ENCODE assay signal across 1 cellular context in the genomic region with DNA sequence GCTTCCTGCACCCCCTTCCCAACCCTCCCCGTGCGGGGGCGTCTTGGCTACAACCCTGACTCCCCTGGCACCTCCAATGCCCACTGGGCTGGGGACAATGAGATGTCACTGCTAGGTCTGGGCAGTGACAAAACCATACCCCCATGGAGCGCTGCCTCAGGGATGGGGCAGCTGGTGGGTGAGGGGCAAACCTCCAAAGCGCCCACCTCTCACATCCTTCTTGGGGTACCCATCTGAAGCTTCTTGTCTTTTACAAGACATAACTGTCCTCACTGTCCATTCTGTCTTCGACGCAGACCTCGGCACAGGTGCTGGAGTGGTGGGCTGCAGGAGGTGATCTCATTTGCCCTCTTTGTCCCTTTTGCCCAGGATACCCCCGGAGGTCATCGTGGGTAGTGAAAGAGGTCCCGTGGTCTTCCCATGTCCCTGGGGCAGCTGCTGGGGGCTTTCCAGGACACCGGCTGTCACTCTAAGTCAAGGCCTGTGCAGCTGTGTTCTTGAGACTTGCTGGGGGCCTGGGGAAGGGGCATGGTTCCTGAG.
TF ChIP-seq lines count a peak whose summit lies in the region.

No MANE protein-coding gene starts in this region.

TF ChIP-seq in HCT116, 20 proteins besides CTCF, POLR2A, EP300 and RAD21 (continued from another document):
- TF ChIP-seq, protein P1, sequence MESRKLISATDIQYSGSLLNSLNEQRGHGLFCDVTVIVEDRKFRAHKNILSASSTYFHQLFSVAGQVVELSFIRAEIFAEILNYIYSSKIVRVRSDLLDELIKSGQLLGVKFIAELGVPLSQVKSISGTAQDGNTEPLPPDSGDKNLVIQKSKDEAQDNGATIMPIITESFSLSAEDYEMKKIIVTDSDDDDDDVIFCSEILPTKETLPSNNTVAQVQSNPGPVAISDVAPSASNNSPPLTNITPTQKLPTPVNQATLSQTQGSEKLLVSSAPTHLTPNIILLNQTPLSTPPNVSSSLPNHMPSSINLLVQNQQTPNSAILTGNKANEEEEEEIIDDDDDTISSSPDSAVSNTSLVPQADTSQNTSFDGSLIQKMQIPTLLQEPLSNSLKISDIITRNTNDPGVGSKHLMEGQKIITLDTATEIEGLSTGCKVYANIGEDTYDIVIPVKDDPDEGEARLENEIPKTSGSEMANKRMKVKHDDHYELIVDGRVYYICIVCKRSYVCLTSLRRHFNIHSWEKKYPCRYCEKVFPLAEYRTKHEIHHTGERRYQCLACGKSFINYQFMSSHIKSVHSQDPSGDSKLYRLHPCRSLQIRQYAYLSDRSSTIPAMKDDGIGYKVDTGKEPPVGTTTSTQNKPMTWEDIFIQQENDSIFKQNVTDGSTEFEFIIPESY (IDR thresholded peaks at IDR 0.05; ENCODE audit: extremely low read depth, insufficient replicate concordance, low read length) = no peak
